24 cellular contexts compared by ENCODE assay signal in genomic region chrX:65300104-65300809, GRCh38.
A peak's percentile ranks its signal among the peaks of the same experiment; 100 is the strongest.
DNase-seq lines count a peak whose midpoint lies in the region; ATAC-seq and TF ChIP-seq lines count a peak whose summit lies in the region.
"Had no signal": no experiment of that assay in that cellular context is flagged by ENCODE, and none has a peak within 500 bp of the region (broad histone marks: within the 10 kb centered on the region; RNA-seq: fewer than 3 reads in every experiment).

No MANE protein-coding gene starts in this region.

- no peak overlapping the region for H3K27ac ChIP-seq in KMS-11
- no peak overlapping the region for H3K27ac ChIP-seq in WERI-Rb-1
- H3K27ac ChIP-seq in iPS-20b (ENCODE audit: low read length) = no peak overlapping the region
- H3K27ac ChIP-seq: RWPE1 had no signal

- intact Hi-C loops in Right ventricle myocardium inferior (cut with DNase I) = no loop called here

- no peak for TF ChIP-seq CTCF in KMS-11 (conservative IDR thresholded peaks at IDR 0.05; ENCODE audit: low read depth, low read length)
- TF ChIP-seq CTCF in WERI-Rb-1 (IDR thresholded peaks at IDR 0.05; ENCODE audit: low read depth, low read length) = 0 out of 2 replicates have a peak, but pooled peaks have one; percentile 7

- peaks cover 17% of the 10 kb centered on the region for H3K4me1 ChIP-seq in KMS-11 (ENCODE audit: low read depth, poor library complexity, severe bottlenecking)
- no peaks in the 10 kb centered on the region; the same call in 1 of the 2 replicates for H3K4me1 ChIP-seq in iPS-20b (ENCODE audit: insufficient read depth, low read length)

- H3K79me2 ChIP-seq in KMS-11 (ENCODE audit: insufficient read depth, low read depth) = no peaks in the 10 kb centered on the region

- no peaks in the 10 kb centered on the region for H3K9me3 ChIP-seq in WERI-Rb-1 (ENCODE audit: severe bottlenecking)
- no peaks in the 10 kb centered on the region for H3K9me3 ChIP-seq in iPS-20b (ENCODE audit: insufficient read depth, low read depth, low read length)

- H3K4me3 ChIP-seq in KMS-11 (IDR thresholded peaks at IDR 0.05; ENCODE audit: insufficient read depth, low read depth, low read length) (no peak overlapping the region), WERI-Rb-1 (ENCODE audit: low read depth, low read length) (no peak overlapping the region), iPS-20b (ENCODE audit: low read length) (peak overlapping the region; percentile 46; the same call in 1 of the 2 replicates)
- H3K4me3 ChIP-seq: K562, smooth muscle cell had no signal

- DNase-seq in ELF-1 (ENCODE audit: low read depth, low spot score) (peak; percentile 95), WERI-Rb-1 (peak; percentile 8), kidney tubule cell (ENCODE audit: low spot score) (no peak), NCI-H146 (lab: John Stamatoyannopoulos, UW) (no peak), Right ventricle myocardium inferior (ENCODE audit: missing footprints) (no peak)
- DNase-seq: activated B cell treated with CpG ODN at 0.5 μM for 24 hours; activated CD4-positive, alpha-beta T cell treated with anti-CD3 and anti-CD28 coated beads, Interleukin-2, amount 50 U/mL, for 4 hours; caudate nucleus; COR-L47; left ventricle myocardium superior; naive thymus-derived CD4-positive, alpha-beta T cell; NCI-H187 treated with DMSO at 0.1 percent for 48 hours; NCI-H526; retina; stimulated activated CD4-positive, alpha-beta T cell treated with anti-CD3 and anti-CD28 coated beads, Interleukin-2, amount 100 ng/mL, for 24 hours had no signal

- H4K20me1 ChIP-seq in KMS-11 (ENCODE audit: insufficient read depth) = no peaks in the 10 kb centered on the region

- ATAC-seq in HG03139 (IDR thresholded peaks at IDR 0.05; ENCODE audit: unreplicated experiment) (no peak), Right ventricle myocardium inferior (no peak)
- ATAC-seq: activated naive CD4-positive, alpha-beta T cell treated with anti-CD3 and anti-CD28 coated beads, Interleukin-2, amount 50 U/mL, for 72 hours; activated T-helper 17 cell treated with anti-CD3 and anti-CD28 coated beads, Interleukin-2, amount 50 U/mL, for 72 hours; K562; left ventricle myocardium superior; naive thymus-derived CD4-positive, alpha-beta T cell; stimulated activated effector memory CD8-positive, alpha-beta T cell treated with anti-CD3 and anti-CD28 coated beads, Interleukin-12 subunit alpha, Interleukin-12 subunit beta, amount 100 ng/mL, for 72 hours had no signal

- H3K36me3 ChIP-seq in KMS-11 (ENCODE audit: insufficient read depth) (no peaks in the 10 kb centered on the region), WERI-Rb-1 (no peaks in the 10 kb centered on the region), iPS-20b (ENCODE audit: insufficient read depth, low read depth, low read length) (no peaks in the 10 kb centered on the region)

- no peaks in the 10 kb centered on the region for H3K27me3 ChIP-seq in KMS-11 (ENCODE audit: insufficient read depth, low read depth)
- H3K27me3 ChIP-seq in WERI-Rb-1 (ENCODE audit: insufficient read depth, low read depth, severe bottlenecking) = peaks cover 17% of the 10 kb centered on the region
- no peaks in the 10 kb centered on the region for H3K27me3 ChIP-seq in iPS-20b (ENCODE audit: insufficient read depth, low read length)

- peak overlapping the region; percentile 25; the same call in 1 of the 2 replicates for H3K4me2 ChIP-seq in KMS-11
- H3K4me2 ChIP-seq: smooth muscle cell had no signal

- no peak overlapping the region for H3K9ac ChIP-seq in KMS-11
- H3K9ac ChIP-seq in iPS-20b (ENCODE audit: low read depth, low read length) = no peak overlapping the region

- no peak overlapping the region for H2AFZ ChIP-seq in KMS-11 (ENCODE audit: low read depth)

Comparison
In these comparisons a context has a peak if more than half of its experiments do, and no peak if none do; other contexts are left out.
1. DNase-seq: peak in ELF-1 (single experiment) and WERI-Rb-1 (single experiment); none in kidney tubule cell (single experiment), NCI-H146 (single experiment) and Right ventricle myocardium inferior (single experiment).